ENCODE assay signal across 19 cellular contexts in the genomic region with DNA sequence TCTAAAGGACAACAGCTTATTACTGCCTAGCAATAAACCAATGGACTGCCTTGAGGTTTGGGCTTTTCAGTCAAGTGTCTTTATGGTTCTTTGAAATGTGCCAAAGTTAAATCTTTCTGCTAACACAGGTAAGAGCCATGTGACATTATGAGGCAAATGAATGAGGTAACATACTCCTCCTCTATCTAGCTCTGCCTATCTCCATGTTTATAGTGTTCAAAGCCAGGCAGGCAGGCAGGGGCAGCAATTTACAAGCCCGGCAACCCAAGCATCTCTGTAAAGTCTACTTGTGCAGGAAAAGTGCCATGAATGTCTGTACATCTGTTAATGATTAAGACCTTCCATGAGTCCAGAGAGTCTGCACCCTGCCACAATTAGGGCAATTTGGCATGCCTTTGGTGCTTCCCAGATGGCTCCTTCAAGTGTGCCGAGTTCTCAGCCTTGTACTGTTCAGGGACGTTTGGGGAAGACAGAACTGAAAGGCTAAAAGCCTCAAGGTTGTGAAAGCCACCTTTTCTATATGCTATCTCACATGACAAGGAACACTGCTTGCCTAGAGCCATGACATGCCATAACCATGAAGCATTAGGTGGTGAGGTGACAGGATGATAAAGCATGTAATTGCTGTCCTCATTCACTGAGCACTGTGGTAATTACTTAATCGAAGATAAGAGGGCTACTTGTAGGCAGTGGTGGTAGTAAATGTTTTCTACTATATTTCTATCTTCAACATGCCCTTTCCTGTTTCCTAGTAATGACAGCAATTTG. TPM values are rescaled to one million over a fixed set of nuclear protein-coding genes. Genes with fewer than 3 reads are reported as not detected.
DNase-seq lines count a peak whose midpoint lies in the region; ATAC-seq and TF ChIP-seq lines count a peak whose summit lies in the region.
"Had no signal": no experiment of that assay in that cellular context is flagged by ENCODE, and none has a peak within 500 bp of the region (broad histone marks: within the 10 kb centered on the region; RNA-seq: fewer than 3 reads in every experiment).

No MANE protein-coding gene starts in this region.

- H3K27me3 Mint-ChIP-seq in neural progenitor cell (ENCODE audit: insufficient read depth, low read depth): peaks cover 2% of the 10 kb centered on the region
- H3K27me3 Mint-ChIP-seq in glutamatergic neuron (ENCODE audit: unreplicated experiment): no peaks in the 10 kb centered on the region
- H3K27me3 Mint-ChIP-seq in osteocyte (ENCODE audit: unreplicated experiment): peaks cover 3% of the 10 kb centered on the region
- H3K27me3 Mint-ChIP-seq: T-helper 17 cell had no signal

- peak in 2 of 3 experiments; percentile 8 to 82 for DNase-seq in NCI-H1417 (lab: John Stamatoyannopoulos, UW)
- no peak for DNase-seq in NCI-H1417 treated with DMSO at 0.1 percent for 48 hours (lab: John Stamatoyannopoulos, UW)
- DNase-seq in NCI-H2227 (lab: John Stamatoyannopoulos, UW; ENCODE audit: unreplicated experiment): peak; percentile 51
- DNase-seq in fibroblast of the aortic adventitia (ENCODE audit: low read depth): peak; percentile 27
- no peak for DNase-seq in neural progenitor cell (ENCODE audit: low spot score)
- no peak for DNase-seq in glutamatergic neuron
- no peak for DNase-seq in osteocyte (ENCODE audit: extremely low spot score, unreplicated experiment)
- DNase-seq: activated CD4-positive, CD25-positive, alpha-beta regulatory T cell; activated naive CD4-positive, alpha-beta T cell; CD4-positive, CD25-positive, alpha-beta regulatory T cell; cortex of kidney; Kasumi-1; NCI-H1694; NCI-H774; stimulated activated CD8-positive, alpha-beta memory T cell treated with anti-CD3 and anti-CD28 coated beads, Interleukin-4, amount 100 ng/mL, for 48 hours; T-helper 17 cell; testis had no signal

- peaks cover 5% of the 10 kb centered on the region for H3F3A ChIP-seq in neural progenitor cell (ENCODE audit: low read depth)

- TF ChIP-seq CTCF in fibroblast of the aortic adventitia (IDR thresholded peaks at IDR 0.05; ENCODE audit: insufficient read depth, low read length) (no peak), neural progenitor cell (IDR thresholded peaks at IDR 0.05) (no peak), glutamatergic neuron (IDR thresholded peaks at IDR 0.05; ENCODE audit: partially characterized antibody, unreplicated experiment) (no peak), osteocyte (IDR thresholded peaks at IDR 0.05) (no peak)

- no peak for ATAC-seq in GM19395 (IDR thresholded peaks at IDR 0.05; ENCODE audit: unreplicated experiment)
- ATAC-seq: T-helper 17 cell had no signal

- H3K9ac ChIP-seq in neural progenitor cell: no peak overlapping the region

- H3K4me2 ChIP-seq in neural progenitor cell: peak overlapping the region; percentile 51

- H3K4me3 Mint-ChIP-seq in neural progenitor cell (no peak overlapping the region), glutamatergic neuron (ENCODE audit: unreplicated experiment) (no peak overlapping the region), osteocyte (ENCODE audit: unreplicated experiment) (no peak overlapping the region)
- H3K4me3 Mint-ChIP-seq: CD4-positive, CD25-positive, alpha-beta regulatory T cell; nephron; T-helper 17 cell had no signal

- H3K4me1 ChIP-seq in neural progenitor cell: peaks cover 23% of the 10 kb centered on the region
- H3K4me1 ChIP-seq: testis had no signal

- H3K9me3 Mint-ChIP-seq in neural progenitor cell (peaks cover 5% of the 10 kb centered on the region), glutamatergic neuron (ENCODE audit: unreplicated experiment) (no peaks in the 10 kb centered on the region), osteocyte (ENCODE audit: unreplicated experiment) (no peaks in the 10 kb centered on the region)

- peaks cover 14% of the 10 kb centered on the region for H3K4me1 Mint-ChIP-seq in neural progenitor cell
- H3K4me1 Mint-ChIP-seq in glutamatergic neuron (ENCODE audit: low read depth, unreplicated experiment): peaks cover 3% of the 10 kb centered on the region
- no peaks in the 10 kb centered on the region for H3K4me1 Mint-ChIP-seq in osteocyte (ENCODE audit: unreplicated experiment)

- no peaks in the 10 kb centered on the region for H4K20me1 ChIP-seq in neural progenitor cell (ENCODE audit: low read depth)

- no peaks in the 10 kb centered on the region for H3K9me3 ChIP-seq in neural progenitor cell (ENCODE audit: low read depth)
- H3K9me3 ChIP-seq: testis had no signal

- H3K27me3 ChIP-seq in neural progenitor cell: no peaks in the 10 kb centered on the region
- H3K27me3 ChIP-seq: testis had no signal

- H3K36me3 Mint-ChIP-seq in neural progenitor cell: no peaks in the 10 kb centered on the region
- H3K36me3 Mint-ChIP-seq in glutamatergic neuron (ENCODE audit: unreplicated experiment): no peaks in the 10 kb centered on the region
- no peaks in the 10 kb centered on the region for H3K36me3 Mint-ChIP-seq in osteocyte (ENCODE audit: unreplicated experiment)

- H3K27ac ChIP-seq in neural progenitor cell: no peak overlapping the region
- H3K27ac ChIP-seq: testis had no signal

- H3K27ac Mint-ChIP-seq in neural progenitor cell (no peak overlapping the region), glutamatergic neuron (ENCODE audit: unreplicated experiment) (no peak overlapping the region), osteocyte (ENCODE audit: unreplicated experiment) (no peak overlapping the region)
- H3K27ac Mint-ChIP-seq: CD4-positive, CD25-positive, alpha-beta regulatory T cell; T-helper 17 cell had no signal

- H2AFZ ChIP-seq in neural progenitor cell (replicated peaks): no peak overlapping the region

- no peaks in the 10 kb centered on the region for H3K36me3 ChIP-seq in neural progenitor cell

- H3K79me2 ChIP-seq in neural progenitor cell (ENCODE audit: low read depth): no peaks in the 10 kb centered on the region

- H3K4me3 ChIP-seq in fibroblast of the aortic adventitia (ENCODE audit: low read depth, low read length) (no peak overlapping the region), neural progenitor cell (no peak overlapping the region)
- H3K4me3 ChIP-seq: testis had no signal

RNA-seq across cellular contexts. Expression of a gene that starts 41.4 kb away (rescaled TPM):
- total RNA-seq in fibroblast of the aortic adventitia (ENCODE audit: low replicate concordance): 9.4 and 34.4 TPM in 2 replicates
- total RNA-seq in neural progenitor cell (ENCODE audit: low replicate concordance): 22.4 and 45.3 TPM in 2 replicates
- total RNA-seq in glutamatergic neuron (ENCODE audit: unreplicated experiment): 130 TPM
- total RNA-seq in osteocyte: 62.3 and 72.8 TPM in 2 replicates

Comparison
In these comparisons a context has a peak if more than half of its experiments do, and no peak if none do; other contexts are left out.
1. DNase-seq: peak in NCI-H1417 (2 of 3), NCI-H2227 (single experiment) and fibroblast of the aortic adventitia (single experiment); none in NCI-H1417 treated with DMSO at 0.1 percent for 48 hours (single experiment), neural progenitor cell (single experiment), glutamatergic neuron (single experiment) and osteocyte (single experiment).